In genomic region chr3:158791259-158791920, GRCh38 we compare ENCODE assay signal across 8 cellular contexts. TPM values are rescaled to one million over a fixed set of nuclear protein-coding genes. Genes with fewer than 3 reads are reported as not detected.
DNase-seq lines count a peak whose midpoint lies in the region; ATAC-seq, FAIRE-seq and TF ChIP-seq lines count a peak whose summit lies in the region.

No MANE protein-coding gene starts in this region.

- BruUV-seq in Calu3 (replicated peaks; lab: Mats Ljungman, UMichigan) = no TSS peak

- DNase-seq in Calu3 = peak; percentile 60
- peak; percentile 21 for DNase-seq in GM19239 (ENCODE audit: insufficient read length, low spot score)
- peak; percentile 57 for DNase-seq in NCI-H2227 (lab: John Stamatoyannopoulos, UW; ENCODE audit: unreplicated experiment)
- peak; percentile 86 to 88 for DNase-seq in erythroblast (lab: John Stamatoyannopoulos, UW)
- no peak for DNase-seq in natural killer cell
- DNase-seq in islet precursor cell = no peak

- peak; percentile 71 for ATAC-seq in HG03196 (IDR thresholded peaks at IDR 0.05; ENCODE audit: unreplicated experiment)
- peak; percentile 59 to 72 (median 59) for ATAC-seq in natural killer cell

- peaks cover 64% of the 10 kb centered on the region for H3K4me1 Mint-ChIP-seq in Calu3 (ENCODE audit: low read depth, unreplicated experiment)
- peaks cover 4 to 5% of the 10 kb centered on the region in 2 donors for H3K4me1 Mint-ChIP-seq in natural killer cell

- H3K27me3 Mint-ChIP-seq in Calu3 (ENCODE audit: unreplicated experiment) (no peaks in the 10 kb centered on the region), natural killer cell (ENCODE audit: low read depth in 2 of 2) (peaks cover 0 to 3% of the 10 kb centered on the region in 2 donors)

- intact Hi-C loops in Calu3 (cut with micrococcal nuclease; ENCODE audit: unreplicated experiment) = loop anchor here (1.0 kb wide), 2 partner anchors 132 to 252 kb away; no protein-coding TSS in a partner anchor
- intact Hi-C loops in natural killer cell (cut with micrococcal nuclease) = loop anchor here (1.0 to 5.0 kb wide), 3 partner anchors 64 to 254 kb away; no protein-coding TSS in a partner anchor

- peaks cover 28% of the 10 kb centered on the region for H3K36me3 Mint-ChIP-seq in Calu3 (ENCODE audit: insufficient read depth, unreplicated experiment)
- H3K36me3 Mint-ChIP-seq in natural killer cell = no peaks in the 10 kb centered on the region

- CTCF ChIA-PET in Calu3 (lab: Charles Lee) = interaction anchor here (0.7 to 1.6 kb wide), 12 partner anchors 10 to 469 kb away, joined by 3 to 57 read pairs (median 4); partner anchors contain the start of gene MFSD1

- H3K9me3 Mint-ChIP-seq in Calu3 (ENCODE audit: low read depth, unreplicated experiment) = peaks cover 6% of the 10 kb centered on the region
- H3K9me3 Mint-ChIP-seq in natural killer cell = no peaks in the 10 kb centered on the region

- peak; percentile 84 for FAIRE-seq in GM19239 (lab: Jason Lieb, UNC)

- no peak for TF ChIP-seq POLR2A in erythroblast (IDR thresholded peaks at IDR 0.05; ENCODE audit: low read length)

- peak overlapping the region; percentile 22; the same call in 1 of the 2 replicates for H3K27ac ChIP-seq in VCaP

- peak overlapping the region; percentile 22 for H3K4me3 Mint-ChIP-seq in Calu3 (ENCODE audit: low read depth, unreplicated experiment)
- peak overlapping the region; percentile 68 for H3K4me3 Mint-ChIP-seq in natural killer cell

- TF ChIP-seq CTCF in Calu3 (IDR thresholded peaks at IDR 0.05; ENCODE audit: unreplicated experiment) (peak; percentile 94), VCaP (conservative IDR thresholded peaks at IDR 0.05) (peak; percentile 94), natural killer cell (IDR thresholded peaks at IDR 0.05) (peak; percentile 78)

- H3K27ac Mint-ChIP-seq in Calu3 (ENCODE audit: unreplicated experiment) = peak overlapping the region; percentile 66
- no peak overlapping the region for H3K27ac Mint-ChIP-seq in natural killer cell

RNA-seq across cellular contexts. Expression of gene MFSD1, which starts 10.5 kb away (rescaled TPM):
- total RNA-seq in Calu3 (2022) (95.8 and 100 TPM in 2 replicates), natural killer cell (10 to 100 TPM; 27.3 to 37.3 (median 33.6) TPM)

RNA-seq across cellular contexts. Expression of gene RARRES1, which starts 59.1 kb away (rescaled TPM):
- total RNA-seq in Calu3 (2022) = 1,088 and 1,195 TPM in 2 replicates
- total RNA-seq in natural killer cell = not detected

Comparison
In these comparisons a context has a peak if more than half of its experiments do, and no peak if none do; other contexts are left out.
1. DNase-seq: peak in Calu3 (single experiment), GM19239 (single experiment), NCI-H2227 (single experiment) and erythroblast (2 of 2); none in natural killer cell (single experiment) and islet precursor cell (single experiment).
2. RNA of gene RARRES1, which starts 59.1 kb away (total RNA-seq): 1,088 to 1,195 TPM in Calu3; not detected in natural killer cell; every median in the first group is over 100 times any median in the second.
3. Peak in every context shown above with its lines, with median percentiles within 50 percentile points of each other: CTCF ChIP-seq.